In genomic region chrX:24796204-24796603, GRCh38 we compare ENCODE assay signal across 21 cellular contexts.
"Had no signal": no experiment of that assay in that cellular context is flagged by ENCODE, and none has a peak within 500 bp of the region (broad histone marks: within the 10 kb centered on the region; RNA-seq: fewer than 3 reads in every experiment).

No MANE protein-coding gene starts in this region.

- H3K9me3 ChIP-seq: adrenal gland had no signal

- H3K4me3 ChIP-seq: adrenal gland, K562 had no signal

- ATAC-seq: activated CD8-positive, alpha-beta T cell treated with anti-CD3 and anti-CD28 coated beads, Interleukin-2, amount 10 ng/mL, durations not matched to agents 7 days and 5 days; K562; PC-3; WTC11 had no signal

- H3K27me3 ChIP-seq: adrenal gland had no signal

- DNase-seq: activated CD4-positive, alpha-beta T cell treated with anti-CD3 and anti-CD28 coated beads for 48 hours; activated CD4-positive, alpha-beta T cell treated with anti-CD3 and anti-CD28 coated beads, Interleukin-2, amount 50 U/mL, for 4 hours; activated CD4-positive, CD25-positive, alpha-beta regulatory T cell treated with anti-CD3 and anti-CD28 coated beads, Interleukin-2, amount 50 U/mL, for 72 hours; activated CD8-positive, alpha-beta memory T cell treated with anti-CD3 and anti-CD28 coated beads, Interleukin-2, amount 50 U/mL, for 48 hours; activated CD8-positive, alpha-beta T cell treated with anti-CD3 and anti-CD28 coated beads, Interleukin-2, amount 10 ng/mL, durations not matched to agents 7 days and 5 days; activated naive CD4-positive, alpha-beta T cell treated with anti-CD3 and anti-CD28 coated beads, Interleukin-2, amount 50 U/mL, for 16 hours; activated naive CD8-positive, alpha-beta T cell treated with anti-CD3 and anti-CD28 coated beads, Interleukin-2, amount 10 ng/mL, durations not matched to agents 7 days and 5 days; activated T-cell treated with anti-CD3 and anti-CD28 coated beads, Interleukin-2, amount 50 U/mL, for 1 hour; adrenal gland; anterior cingulate cortex; cerebellar nuclear complex; Karpas-422; MM.1S; NCI-H1694 treated with DMSO at 0.1 percent for 48 hours; NCI-H2029 treated with DMSO at 0.1 percent for 48 hours; NCI-H2171; NCI-H226; PC-3; SHP77 treated with DMSO at 0.1 percent for 48 hours had no signal

- H3K4me1 ChIP-seq: adrenal gland had no signal

- H3K36me3 ChIP-seq: adrenal gland had no signal

- H3K27ac ChIP-seq: adrenal gland had no signal
